In genomic region chr18:52465391-52465790, GRCh38 we compare ENCODE assay signal across 26 cellular contexts.
"Had no signal": no experiment of that assay in that cellular context is flagged by ENCODE, and none has a peak within 500 bp of the region (broad histone marks: within the 10 kb centered on the region; RNA-seq: fewer than 3 reads in every experiment).

No MANE protein-coding gene starts in this region.

- H3K27ac Mint-ChIP-seq: dendritic cell treated with granulocyte-macrophage colony-stimulating factor and Interleukin-4, amounts not matched to agents 40 ng/mL and 50 ng/mL, for 4 days; memory B cell; mesothelial cell of epicardium; naive B cell; natural killer cell treated with Interleukin-12 subunit alpha and Interleukin-12 subunit beta and Interleukin-15 and Interleukin-18, amount 100 ng/mL, for 72 hours; stimulated activated effector memory CD8-positive, alpha-beta T cell treated with anti-CD3 and anti-CD28 coated beads, Interleukin-12 subunit alpha, Interleukin-12 subunit beta, amount 100 ng/mL, for 72 hours; type B pancreatic cell had no signal

- ATAC-seq: left lobe of liver; mucosa of descending colon; natural killer cell treated with Interleukin-12 subunit alpha and Interleukin-12 subunit beta and Interleukin-15 and Interleukin-18, amount 100 ng/mL, for 72 hours; psoas muscle; right cardiac atrium; stimulated activated effector memory CD8-positive, alpha-beta T cell treated with anti-CD3 and anti-CD28 coated beads, Interleukin-12 subunit alpha, Interleukin-12 subunit beta, amount 100 ng/mL, for 72 hours had no signal

- H3K4me3 ChIP-seq: colonic mucosa, esophagus squamous epithelium, lung, mucosa of descending colon, ovary, psoas muscle, sigmoid colon, stomach, thyroid gland had no signal

- H3K36me3 Mint-ChIP-seq: memory B cell; mesothelial cell of epicardium; naive B cell; natural killer cell treated with Interleukin-12 subunit alpha and Interleukin-12 subunit beta and Interleukin-15 and Interleukin-18, amount 100 ng/mL, for 72 hours; stimulated activated effector memory CD8-positive, alpha-beta T cell treated with anti-CD3 and anti-CD28 coated beads, Interleukin-12 subunit alpha, Interleukin-12 subunit beta, amount 100 ng/mL, for 72 hours; type B pancreatic cell had no signal

- H3K4me1 Mint-ChIP-seq: memory B cell; mesothelial cell of epicardium; naive B cell; stimulated activated effector memory CD8-positive, alpha-beta T cell treated with anti-CD3 and anti-CD28 coated beads, Interleukin-12 subunit alpha, Interleukin-12 subunit beta, amount 100 ng/mL, for 72 hours had no signal

- H3K9me3 ChIP-seq: colonic mucosa, mucosa of descending colon, ovary, psoas muscle, sigmoid colon, stomach, thyroid gland had no signal

- H3K36me3 ChIP-seq: colonic mucosa, esophagus squamous epithelium, ovary, sigmoid colon, stomach, thyroid gland had no signal

- H3K27me3 ChIP-seq: esophagus squamous epithelium, ovary, sigmoid colon, stomach, thyroid gland had no signal

- DNase-seq: colonic mucosa; effector memory CD4-positive, alpha-beta T cell; erythroblast; esophagus squamous epithelium; kidney; mucosa of descending colon; naive B cell; occipital lobe; ovary; posterior cingulate gyrus; psoas muscle; right cardiac atrium; sigmoid colon; stimulated activated CD4-positive, alpha-beta T cell treated with anti-CD3 and anti-CD28 coated beads, Interleukin-2, amount 100 ng/mL, for 24 hours; stimulated activated CD4-positive, alpha-beta T cell treated with anti-CD3 and anti-CD28 coated beads, Interleukin-4, amount 100 ng/mL, for 24 hours; stimulated activated naive CD4-positive, alpha-beta T cell treated with Interleukin-2 at 50 U/mL for 16 hours; stomach; thyroid gland had no signal

- H3K4me1 ChIP-seq: colonic mucosa, esophagus squamous epithelium, psoas muscle, sigmoid colon, stomach, thyroid gland had no signal

- H3K4me3 Mint-ChIP-seq: dendritic cell treated with granulocyte-macrophage colony-stimulating factor and Interleukin-4, amounts not matched to agents 40 ng/mL and 50 ng/mL, for 4 days; memory B cell; mesothelial cell of epicardium; naive B cell; natural killer cell treated with Interleukin-12 subunit alpha and Interleukin-12 subunit beta and Interleukin-15 and Interleukin-18, amount 100 ng/mL, for 72 hours; stimulated activated effector memory CD8-positive, alpha-beta T cell treated with anti-CD3 and anti-CD28 coated beads, Interleukin-12 subunit alpha, Interleukin-12 subunit beta, amount 100 ng/mL, for 72 hours; type B pancreatic cell had no signal

- H3K27ac ChIP-seq: colonic mucosa, esophagus squamous epithelium, ovary, psoas muscle, sigmoid colon, stomach, thyroid gland had no signal

- H3K27me3 Mint-ChIP-seq: dendritic cell treated with granulocyte-macrophage colony-stimulating factor and Interleukin-4, amounts not matched to agents 40 ng/mL and 50 ng/mL, for 4 days; memory B cell; naive B cell; natural killer cell treated with Interleukin-12 subunit alpha and Interleukin-12 subunit beta and Interleukin-15 and Interleukin-18, amount 100 ng/mL, for 72 hours had no signal

- H3K9me3 Mint-ChIP-seq: mesothelial cell of epicardium, type B pancreatic cell had no signal
